In genomic region chr18:55345103-55345950, GRCh38 we compare ENCODE assay signal across 25 cellular contexts.
"Had no signal": no experiment of that assay in that cellular context is flagged by ENCODE, and none has a peak within 500 bp of the region (broad histone marks: within the 10 kb centered on the region; RNA-seq: fewer than 3 reads in every experiment).

No MANE protein-coding gene starts in this region.

- H3K79me2 ChIP-seq: parathyroid adenoma had no signal

- H2AFZ ChIP-seq: parathyroid adenoma had no signal

- FAIRE-seq: islet of Langerhans had no signal

- DNase-seq: effector memory CD8-positive, alpha-beta T cell; foreskin keratinocyte; heart left ventricle; hippocampal formation; kidney glomerular epithelial cell; left lung; lower lobe of right lung; occipital lobe; psoas muscle; retina; spleen; stimulated activated CD4-positive, alpha-beta T cell treated with anti-CD3 and anti-CD28 coated beads, Interleukin-15, amount 100 ng/mL, for 24 hours; stimulated activated CD4-positive, alpha-beta T cell treated with anti-CD3 and anti-CD28 coated beads, Interleukin-1b, Interleukin-23, amount 100 ng/mL, for 48 hours; stimulated activated CD4-positive, alpha-beta T cell treated with anti-CD3 and anti-CD28 coated beads, Interleukin-4, amount 100 ng/mL, for 24 hours; transverse colon had no signal

- H3K4me1 ChIP-seq: foreskin keratinocyte, left lung, parathyroid adenoma had no signal

- H3K36me3 ChIP-seq: left lung, lower lobe of right lung, spleen, thoracic aorta, transverse colon had no signal

- H3K27me3 Mint-ChIP-seq: central memory CD8-positive, alpha-beta T cell; effector memory CD8-positive, alpha-beta T cell; memory B cell; stimulated activated memory B cell treated with anti-CD40 and anti-IgM and Interleukin-4, amounts not matched to agents 10 μg/mL and 1 μg/mL and 100 μg/mL, for 72 hours; stimulated activated naive CD8-positive, alpha-beta T cell treated with anti-CD3 and anti-CD28 coated beads, Interleukin-15, Interleukin-2, amounts not matched to agents 100 ng/mL and 50 ng/mL, for 24 hours had no signal

- H3K9ac ChIP-seq: parathyroid adenoma had no signal

- H3K27ac ChIP-seq: foreskin keratinocyte, left lung, lower lobe of right lung, parathyroid adenoma, spleen, thoracic aorta, transverse colon had no signal

- H3K36me3 Mint-ChIP-seq: memory B cell had no signal

- H3K27me3 ChIP-seq: foreskin keratinocyte, heart left ventricle, left lung, spleen, transverse colon had no signal

- H3K9me3 Mint-ChIP-seq: central memory CD8-positive, alpha-beta T cell; effector memory CD8-positive, alpha-beta T cell; memory B cell; mesothelial cell of epicardium; nephron; stimulated activated memory B cell treated with anti-CD40 and anti-IgM and Interleukin-4, amounts not matched to agents 10 μg/mL and 1 μg/mL and 100 μg/mL, for 72 hours; stimulated activated naive CD8-positive, alpha-beta T cell treated with anti-CD3 and anti-CD28 coated beads, Interleukin-15, Interleukin-2, amounts not matched to agents 100 ng/mL and 50 ng/mL, for 24 hours had no signal

- H3K4me3 ChIP-seq: heart left ventricle, left lung, lower lobe of right lung, psoas muscle, spleen, thoracic aorta, transverse colon had no signal

- H3K27ac Mint-ChIP-seq: effector memory CD8-positive, alpha-beta T cell; memory B cell; nephron; stimulated activated memory B cell treated with anti-CD40 and anti-IgM and Interleukin-4, amounts not matched to agents 10 μg/mL and 1 μg/mL and 100 μg/mL, for 72 hours; stimulated activated naive CD8-positive, alpha-beta T cell treated with anti-CD3 and anti-CD28 coated beads, Interleukin-15, Interleukin-2, amounts not matched to agents 100 ng/mL and 50 ng/mL, for 24 hours had no signal

- ATAC-seq: effector memory CD8-positive, alpha-beta T cell; foreskin keratinocyte; heart left ventricle; left lung; lower lobe of right lung; psoas muscle; sciatic nerve; stimulated activated memory B cell treated with anti-CD40 and anti-IgM and Interleukin-4, amounts not matched to agents 10 μg/mL and 1 μg/mL and 100 μg/mL, for 72 hours had no signal

- H3K4me3 Mint-ChIP-seq: central memory CD8-positive, alpha-beta T cell; effector memory CD8-positive, alpha-beta T cell; memory B cell; mesothelial cell of epicardium; nephron; stimulated activated memory B cell treated with anti-CD40 and anti-IgM and Interleukin-4, amounts not matched to agents 10 μg/mL and 1 μg/mL and 100 μg/mL, for 72 hours; stimulated activated naive CD8-positive, alpha-beta T cell treated with anti-CD3 and anti-CD28 coated beads, Interleukin-15, Interleukin-2, amounts not matched to agents 100 ng/mL and 50 ng/mL, for 24 hours had no signal

- H3K4me1 Mint-ChIP-seq: central memory CD8-positive, alpha-beta T cell had no signal

- H3K9me3 ChIP-seq: heart left ventricle, left lung, lower lobe of right lung, psoas muscle, spleen, thoracic aorta, transverse colon had no signal
